34 cellular contexts compared by ENCODE assay signal in the genomic region with DNA sequence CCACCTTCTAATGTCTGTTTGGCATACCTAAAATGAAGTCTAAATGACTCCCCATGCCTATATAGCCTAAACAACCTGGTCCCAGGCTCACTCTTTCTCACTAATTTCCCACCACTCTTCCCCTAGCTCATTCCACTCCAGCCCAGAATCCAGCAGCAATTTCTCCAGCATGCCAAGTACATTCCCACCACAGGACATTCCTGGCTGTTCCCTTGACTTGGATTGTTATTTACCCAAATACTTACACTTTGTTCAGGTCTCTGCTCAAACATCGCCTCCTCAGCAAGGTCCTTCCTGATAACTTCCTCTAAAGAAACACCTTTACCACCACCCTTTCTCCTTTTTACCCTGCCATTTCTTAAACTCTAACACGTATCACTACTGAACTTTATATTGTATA.
"Had no signal": no experiment of that assay in that cellular context is flagged by ENCODE, and none has a peak within 500 bp of the region (broad histone marks: within the 10 kb centered on the region; RNA-seq: fewer than 3 reads in every experiment).

No MANE protein-coding gene starts in this region.

- H3K27me3 Mint-ChIP-seq: activated B cell treated with CpG ODN at 0.5 μM for 24 hours; activated CD4-positive, alpha-beta memory T cell treated with anti-CD3 and anti-CD28 coated beads for 36 hours; activated CD4-positive, alpha-beta T cell treated with anti-CD3 and anti-CD28 coated beads, Interleukin-2, amount 10 ng/mL, durations not matched to agents 24 days and 14 days; activated CD8-positive, alpha-beta T cell treated with anti-CD3 and anti-CD28 coated beads for 36 hours; activated naive CD4-positive, alpha-beta T cell treated with anti-CD3 and anti-CD28 coated beads, Interleukin-2, amount 10 ng/mL, durations not matched to agents 7 days and 5 days; activated naive CD4-positive, alpha-beta T cell treated with anti-CD3 and anti-CD28 coated beads, Interleukin-2, amount 50 U/mL, for 24 hours; activated naive CD8-positive, alpha-beta T cell; activated naive CD8-positive, alpha-beta T cell treated with anti-CD3 and anti-CD28 coated beads, Interleukin-2, amount 10 ng/mL, durations not matched to agents 7 days and 5 days; activated naive CD8-positive, alpha-beta T cell treated with anti-CD3 and anti-CD28 coated beads, Interleukin-2, amount 50 U/mL, for 24 hours had no signal

- DNase-seq: activated B cell treated with CpG ODN at 0.5 μM for 24 hours; activated CD4-positive, alpha-beta memory T cell treated with anti-CD3 and anti-CD28 coated beads for 36 hours; activated CD4-positive, alpha-beta T cell treated with anti-CD3 and anti-CD28 coated beads for 4 hours; activated CD4-positive, alpha-beta T cell treated with anti-CD3 and anti-CD28 coated beads, Interleukin-2, amount 10 ng/mL, durations not matched to agents 24 days and 14 days; activated CD4-positive, alpha-beta T cell treated with anti-CD3 and anti-CD28 coated beads, Interleukin-2, amount 50 U/mL, for 1 hour; activated CD4-positive, alpha-beta T cell treated with anti-CD3 and anti-CD28 coated beads, Interleukin-2, amount 50 U/mL, for 4 hours; activated CD4-positive, CD25-positive, alpha-beta regulatory T cell treated with anti-CD3 and anti-CD28 coated beads, Interleukin-2, amount 50 U/mL, for 72 hours; activated CD8-positive, alpha-beta memory T cell treated with anti-CD3 and anti-CD28 coated beads, Interleukin-2, amount 50 U/mL, for 4 hours; activated CD8-positive, alpha-beta T cell treated with anti-CD3 and anti-CD28 coated beads for 36 hours; activated effector memory CD4-positive, alpha-beta T cell treated with Interleukin-2 at 50 U/mL for 16 hours; activated gamma-delta T cell; activated naive CD4-positive, alpha-beta T cell treated with anti-CD3 and anti-CD28 coated beads, Interleukin-2, amount 10 ng/mL, durations not matched to agents 7 days and 5 days; activated naive CD4-positive, alpha-beta T cell treated with Interleukin-2 at 50 U/mL for 16 hours; activated naive CD8-positive, alpha-beta T cell treated with anti-CD3 and anti-CD28 coated beads, Interleukin-2, amount 10 ng/mL, durations not matched to agents 7 days and 5 days; activated naive CD8-positive, alpha-beta T cell treated with anti-CD3 and anti-CD28 coated beads, Interleukin-2, amount 50 U/mL, for 24 hours; activated T-cell treated with anti-CD3 and anti-CD28 coated beads for 4 hours; activated T-cell treated with anti-CD3 and anti-CD28 coated beads, Interleukin-2, amount 50 U/mL, for 1 hour; activated T-cell treated with anti-CD3 and anti-CD28 coated beads, Interleukin-2, amount 50 U/mL, for 4 hours; amygdala; anterior cingulate cortex; body of pancreas; brain microvascular endothelial cell; central memory CD4-positive, alpha-beta T cell; T-helper 1 cell; T-helper 2 cell; T-helper 9 cell had no signal

- H3K4me3 ChIP-seq: ascending aorta, body of pancreas, breast epithelium had no signal

- H3K4me1 Mint-ChIP-seq: activated B cell treated with CpG ODN at 0.5 μM for 24 hours; activated CD4-positive, alpha-beta T cell treated with anti-CD3 and anti-CD28 coated beads, Interleukin-2, amount 10 ng/mL, durations not matched to agents 24 days and 14 days; activated naive CD4-positive, alpha-beta T cell treated with anti-CD3 and anti-CD28 coated beads, Interleukin-2, amount 10 ng/mL, durations not matched to agents 7 days and 5 days; activated naive CD4-positive, alpha-beta T cell treated with anti-CD3 and anti-CD28 coated beads, Interleukin-2, amount 50 U/mL, for 24 hours; activated naive CD8-positive, alpha-beta T cell treated with anti-CD3 and anti-CD28 coated beads, Interleukin-2, amount 10 ng/mL, durations not matched to agents 7 days and 5 days; activated naive CD8-positive, alpha-beta T cell treated with anti-CD3 and anti-CD28 coated beads, Interleukin-2, amount 50 U/mL, for 24 hours had no signal

- ATAC-seq: activated CD8-positive, alpha-beta T cell treated with anti-CD3 and anti-CD28 coated beads for 36 hours; activated naive CD8-positive, alpha-beta T cell treated with anti-CD3 and anti-CD28 coated beads, Interleukin-2, amount 50 U/mL, for 24 hours; activated T-cell treated with anti-CD3 and anti-CD28 coated beads, Interleukin-2, amount 50 U/mL, for 4 hours; body of pancreas had no signal

- H3K36me3 ChIP-seq: ascending aorta, brain microvascular endothelial cell, breast epithelium had no signal

- H3K36me3 Mint-ChIP-seq: activated CD4-positive, alpha-beta memory T cell treated with anti-CD3 and anti-CD28 coated beads for 36 hours; activated naive CD4-positive, alpha-beta T cell treated with anti-CD3 and anti-CD28 coated beads, Interleukin-2, amount 10 ng/mL, durations not matched to agents 7 days and 5 days; activated naive CD4-positive, alpha-beta T cell treated with anti-CD3 and anti-CD28 coated beads, Interleukin-2, amount 50 U/mL, for 24 hours; activated naive CD8-positive, alpha-beta T cell; activated naive CD8-positive, alpha-beta T cell treated with anti-CD3 and anti-CD28 coated beads, Interleukin-2, amount 10 ng/mL, durations not matched to agents 7 days and 5 days had no signal

- H3K4me1 ChIP-seq: ascending aorta, body of pancreas, breast epithelium had no signal

- H3K4me3 Mint-ChIP-seq: activated B cell treated with CpG ODN at 0.5 μM for 24 hours; activated CD4-positive, alpha-beta memory T cell treated with anti-CD3 and anti-CD28 coated beads for 36 hours; activated CD4-positive, alpha-beta T cell treated with anti-CD3 and anti-CD28 coated beads, Interleukin-2, amount 10 ng/mL, durations not matched to agents 24 days and 14 days; activated CD8-positive, alpha-beta T cell treated with anti-CD3 and anti-CD28 coated beads for 36 hours; activated naive CD4-positive, alpha-beta T cell treated with anti-CD3 and anti-CD28 coated beads, Interleukin-2, amount 10 ng/mL, durations not matched to agents 7 days and 5 days; activated naive CD4-positive, alpha-beta T cell treated with anti-CD3 and anti-CD28 coated beads, Interleukin-2, amount 50 U/mL, for 24 hours; activated naive CD8-positive, alpha-beta T cell; activated naive CD8-positive, alpha-beta T cell treated with anti-CD3 and anti-CD28 coated beads, Interleukin-2, amount 10 ng/mL, durations not matched to agents 7 days and 5 days; activated naive CD8-positive, alpha-beta T cell treated with anti-CD3 and anti-CD28 coated beads, Interleukin-2, amount 50 U/mL, for 24 hours; activated T-cell treated with anti-CD3 and anti-CD28 coated beads, Interleukin-2, amount 50 U/mL, for 4 hours; T-helper 1 cell treated with Interleukin-12 subunit alpha and Interleukin-12 subunit beta and Interleukin-4 antibody, amounts not matched to agents 30 μg/mL and 1 μg/mL, for 36 hours; T-helper 2 cell treated with Interferon-gamma antibody and Interleukin-4, amounts not matched to agents 5 μg/mL and 100 μg/mL, for 36 hours had no signal

- H3K9me3 Mint-ChIP-seq: activated B cell treated with CpG ODN at 0.5 μM for 24 hours; activated CD4-positive, alpha-beta memory T cell treated with anti-CD3 and anti-CD28 coated beads for 36 hours; activated CD4-positive, alpha-beta T cell treated with anti-CD3 and anti-CD28 coated beads, Interleukin-2, amount 10 ng/mL, durations not matched to agents 24 days and 14 days; activated CD8-positive, alpha-beta T cell treated with anti-CD3 and anti-CD28 coated beads for 36 hours; activated naive CD4-positive, alpha-beta T cell treated with anti-CD3 and anti-CD28 coated beads, Interleukin-2, amount 10 ng/mL, durations not matched to agents 7 days and 5 days; activated naive CD8-positive, alpha-beta T cell treated with anti-CD3 and anti-CD28 coated beads, Interleukin-2, amount 10 ng/mL, durations not matched to agents 7 days and 5 days; T-helper 2 cell treated with Interferon-gamma antibody and Interleukin-4, amounts not matched to agents 5 μg/mL and 100 μg/mL, for 36 hours had no signal

- H3K27ac ChIP-seq: ascending aorta, body of pancreas, brain microvascular endothelial cell, breast epithelium, VCaP had no signal

- H3K9me3 ChIP-seq: ascending aorta, body of pancreas, breast epithelium had no signal

- H3K27ac Mint-ChIP-seq: activated B cell treated with CpG ODN at 0.5 μM for 24 hours; activated CD4-positive, alpha-beta memory T cell treated with anti-CD3 and anti-CD28 coated beads for 36 hours; activated CD4-positive, alpha-beta T cell treated with anti-CD3 and anti-CD28 coated beads, Interleukin-2, amount 10 ng/mL, durations not matched to agents 24 days and 14 days; activated CD8-positive, alpha-beta T cell treated with anti-CD3 and anti-CD28 coated beads for 36 hours; activated naive CD4-positive, alpha-beta T cell treated with anti-CD3 and anti-CD28 coated beads, Interleukin-2, amount 10 ng/mL, durations not matched to agents 7 days and 5 days; activated naive CD4-positive, alpha-beta T cell treated with anti-CD3 and anti-CD28 coated beads, Interleukin-2, amount 50 U/mL, for 24 hours; activated naive CD8-positive, alpha-beta T cell; activated naive CD8-positive, alpha-beta T cell treated with anti-CD3 and anti-CD28 coated beads, Interleukin-2, amount 10 ng/mL, durations not matched to agents 7 days and 5 days; activated naive CD8-positive, alpha-beta T cell treated with anti-CD3 and anti-CD28 coated beads, Interleukin-2, amount 50 U/mL, for 24 hours; activated T-helper 2 cell treated with anti-CD3 and anti-CD28 coated beads, Interferon-gamma antibody, Interleukin-2, Interleukin-4, amounts not matched to agents 10 μg/mL and 5 μg/mL and 100 μg/mL, durations not matched to agents 14 hours and 24 hours and 36 hours; T-helper 1 cell treated with Interleukin-12 subunit alpha and Interleukin-12 subunit beta and Interleukin-4 antibody, amounts not matched to agents 30 μg/mL and 1 μg/mL, for 36 hours; T-helper 2 cell treated with Interferon-gamma antibody and Interleukin-4, amounts not matched to agents 5 μg/mL and 100 μg/mL, for 36 hours had no signal

- H3K27me3 ChIP-seq: ascending aorta, body of pancreas, brain microvascular endothelial cell, breast epithelium had no signal
